ENCODE assay signal across 2 cellular contexts in the genomic region with DNA sequence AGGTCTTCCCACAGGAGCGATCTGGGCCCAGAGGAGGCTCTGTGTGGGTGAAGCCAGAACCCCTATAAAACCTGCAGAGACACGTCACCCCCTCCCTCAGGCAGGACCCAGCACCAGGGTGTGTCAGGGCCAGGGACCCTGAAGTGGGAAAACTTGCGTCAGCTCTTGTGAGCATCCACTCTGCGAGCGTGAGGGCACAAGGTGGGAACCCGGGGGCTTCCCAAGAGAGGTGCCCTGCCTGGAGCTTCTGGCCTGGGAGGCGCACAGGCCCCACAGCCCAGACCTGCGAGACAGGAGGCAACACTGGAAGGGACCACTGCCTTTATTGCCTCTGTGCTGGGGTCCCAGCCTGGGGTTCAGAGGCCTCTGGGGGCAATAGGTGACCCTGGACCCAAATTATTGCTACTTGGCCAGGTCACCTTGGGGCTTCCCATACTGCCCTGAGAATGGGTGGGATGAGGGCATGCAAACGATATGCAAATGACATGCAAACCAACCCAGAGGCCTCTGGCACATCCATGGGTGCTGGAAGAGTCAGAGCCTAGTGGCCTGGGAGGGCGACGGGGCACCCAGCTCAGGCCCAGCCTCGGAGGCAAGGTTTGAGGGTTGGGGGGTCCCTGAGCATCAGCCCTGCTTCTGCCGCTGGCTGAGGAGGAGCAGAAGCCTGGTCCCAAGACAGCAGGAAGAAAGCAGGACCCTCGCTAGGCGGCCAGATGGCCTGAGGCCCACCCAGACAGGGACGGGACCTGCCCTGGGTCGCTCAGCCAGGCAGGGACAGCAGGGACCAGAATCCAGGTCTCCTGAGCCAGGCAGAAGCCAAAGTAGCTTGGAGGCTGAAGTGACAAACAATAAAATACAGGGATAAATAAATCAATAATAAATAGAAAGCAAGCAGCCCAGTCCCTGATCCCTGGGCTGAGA.
TF ChIP-seq lines count a peak whose summit lies in the region.

No MANE protein-coding gene starts in this region.

TF ChIP-seq in GM12878, 131 proteins besides CTCF, POLR2A, EP300 and RAD21:
- TF ChIP-seq TCF3 (IDR thresholded peaks at IDR 0.05; ENCODE audit: borderline replicate concordance, insufficient read depth, low read depth, low read length) (no peak), POU2F2 (IDR thresholded peaks at IDR 0.05; ENCODE audit: borderline replicate concordance, low read depth, low read length) (0 out of 3 replicates have a peak, but pooled peaks have one; percentile 54)

TF ChIP-seq in HEK293T, 16 proteins besides CTCF, POLR2A, EP300 and RAD21:
- TF ChIP-seq BHLHE40 (IDR thresholded peaks at IDR 0.05; ENCODE audit: borderline replicate concordance) (no peak), ZNF384 (IDR thresholded peaks at IDR 0.05) (no peak), FOXK2 (IDR thresholded peaks at IDR 0.05) (no peak), FOXM1 (IDR thresholded peaks at IDR 0.05; ENCODE audit: borderline replicate concordance) (no peak), FOXA1 (IDR thresholded peaks at IDR 0.05) (no peak), LEF1 (IDR thresholded peaks at IDR 0.05; ENCODE audit: borderline replicate concordance) (no peak), SUZ12 (IDR thresholded peaks at IDR 0.05) (no peak), HDGF (IDR thresholded peaks at IDR 0.05; ENCODE audit: borderline replicate concordance) (no peak), TARDBP (IDR thresholded peaks at IDR 0.05) (no peak), L3MBTL2 (conservative IDR thresholded peaks at IDR 0.05) (no peak), CTBP1 (IDR thresholded peaks at IDR 0.05; ENCODE audit: borderline replicate concordance) (no peak), ARNT (IDR thresholded peaks at IDR 0.05) (no peak), SP1 (IDR thresholded peaks at IDR 0.05) (no peak), NFRKB (IDR thresholded peaks at IDR 0.05) (no peak), ELF4 (IDR thresholded peaks at IDR 0.05) (no peak)
- TF ChIP-seq, protein P1, sequence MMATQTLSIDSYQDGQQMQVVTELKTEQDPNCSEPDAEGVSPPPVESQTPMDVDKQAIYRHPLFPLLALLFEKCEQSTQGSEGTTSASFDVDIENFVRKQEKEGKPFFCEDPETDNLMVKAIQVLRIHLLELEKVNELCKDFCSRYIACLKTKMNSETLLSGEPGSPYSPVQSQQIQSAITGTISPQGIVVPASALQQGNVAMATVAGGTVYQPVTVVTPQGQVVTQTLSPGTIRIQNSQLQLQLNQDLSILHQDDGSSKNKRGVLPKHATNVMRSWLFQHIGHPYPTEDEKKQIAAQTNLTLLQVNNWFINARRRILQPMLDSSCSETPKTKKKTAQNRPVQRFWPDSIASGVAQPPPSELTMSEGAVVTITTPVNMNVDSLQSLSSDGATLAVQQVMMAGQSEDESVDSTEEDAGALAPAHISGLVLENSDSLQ (IDR thresholded peaks at IDR 0.05) = no peak
